ENCODE assay signal across 8 cellular contexts in the genomic region with DNA sequence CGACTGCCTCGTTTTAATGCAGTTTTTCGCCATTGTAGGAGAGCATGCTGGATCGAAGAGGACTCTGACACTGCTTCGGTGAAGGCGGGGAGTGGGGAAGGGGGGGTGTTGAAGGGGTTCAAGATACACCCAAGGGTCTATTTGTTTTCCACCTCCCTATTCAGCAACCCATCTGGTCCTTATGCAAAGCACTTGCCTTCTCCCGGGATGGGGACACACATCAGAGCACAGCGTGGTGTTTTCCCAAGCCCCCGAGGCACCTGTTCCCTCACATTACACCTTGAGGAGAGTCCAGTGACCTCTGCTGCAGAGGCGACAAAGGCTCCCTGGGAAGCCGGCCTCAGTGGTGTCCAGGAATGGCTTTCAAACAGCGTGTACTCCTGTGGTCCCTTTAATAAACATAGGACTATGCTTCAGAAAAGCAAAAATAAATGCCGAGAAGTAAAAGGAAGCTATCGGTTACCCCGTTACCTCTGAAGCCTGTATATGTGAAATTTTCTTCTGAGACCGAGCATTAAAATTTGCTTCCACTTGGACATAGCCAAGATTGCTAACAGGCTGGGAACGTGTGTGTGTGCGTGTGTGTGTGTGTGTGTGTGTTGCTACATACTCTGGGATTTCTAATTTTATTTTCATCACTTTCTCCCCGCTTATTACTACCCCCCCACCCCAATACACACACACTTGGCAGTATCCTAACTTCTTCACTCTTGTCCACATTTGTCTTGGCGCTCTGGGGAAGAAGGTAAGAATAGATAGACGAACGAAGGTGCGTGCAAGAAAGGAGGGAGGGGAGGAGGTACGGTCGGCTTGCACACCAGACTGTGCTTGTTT. TPM values are rescaled to one million over a fixed set of nuclear protein-coding genes. Genes with fewer than 3 reads are reported as not detected.
DNase-seq lines count a peak whose midpoint lies in the region; ATAC-seq and TF ChIP-seq lines count a peak whose summit lies in the region.

No MANE protein-coding gene starts in this region.

- POLR2A ChIA-PET in activated CD4-positive, alpha-beta T cell treated with anti-CD3 and anti-CD28 coated beads, Interleukin-2, amount 10 ng/mL, durations not matched to agents 7 days and 5 days (lab: Charles Lee) = interaction anchor here (0.7 kb wide), 1 partner anchor 9 kb away, joined by 3 read pairs; no protein-coding TSS in a partner anchor
- POLR2A ChIA-PET in PC-3 (lab: Charles Lee; ENCODE audit: unreplicated experiment) = interaction anchor here (0.6 to 0.7 kb wide), 7 partner anchors 9 to 289 kb away, joined by 3 to 11 read pairs (median 8); no protein-coding TSS in a partner anchor

- H3F3A ChIP-seq in PC-3 (ENCODE audit: low read length, unreplicated experiment) = no peaks in the 10 kb centered on the region

- DNase-seq in activated CD4-positive, alpha-beta T cell treated with anti-CD3 and anti-CD28 coated beads, Interleukin-2, amount 10 ng/mL, durations not matched to agents 7 days and 5 days = no peak
- DNase-seq in activated CD4-positive, alpha-beta T cell treated with anti-CD3 and anti-CD28 coated beads for 48 hours = no peak
- DNase-seq in PC-3 = no peak
- peak; percentile 27 for DNase-seq in dermis blood vessel endothelial cell
- no peak for DNase-seq in mesothelial cell of epicardium (ENCODE audit: low spot score in 2 of 2, unreplicated experiment in 2 of 2)
- DNase-seq in vagina (ENCODE audit: extremely low spot score in 2 of 2) = no peak
- DNase-seq in islet precursor cell = no peak

- H3K27me3 Mint-ChIP-seq in activated CD4-positive, alpha-beta T cell treated with anti-CD3 and anti-CD28 coated beads, Interleukin-2, amount 10 ng/mL, durations not matched to agents 7 days and 5 days = peaks cover 54% of the 10 kb centered on the region
- no peaks in the 10 kb centered on the region for H3K27me3 Mint-ChIP-seq in mesothelial cell of epicardium (ENCODE audit: low read depth)

- peak overlapping the region; percentile 93 for H2AFZ ChIP-seq in PC-3 (ENCODE audit: low read length)

- peak overlapping the region; percentile 76 for H3K4me3 ChIP-seq in PC-3 (ENCODE audit: low read length)
- H3K4me3 ChIP-seq in vagina = peak overlapping the region; percentile 82 to 91

- no peaks in the 10 kb centered on the region for H3K9me3 ChIP-seq in PC-3 (ENCODE audit: low read length)
- H3K9me3 ChIP-seq in vagina = no peaks in the 10 kb centered on the region

- no peak overlapping the region for H3K27ac ChIP-seq in PC-3 (ENCODE audit: low read length)
- peak overlapping the region; percentile 95 for H3K27ac ChIP-seq in vagina

- H3K36me3 Mint-ChIP-seq in activated CD4-positive, alpha-beta T cell treated with anti-CD3 and anti-CD28 coated beads, Interleukin-2, amount 10 ng/mL, durations not matched to agents 7 days and 5 days (ENCODE audit: low read depth) = no peaks in the 10 kb centered on the region
- H3K36me3 Mint-ChIP-seq in mesothelial cell of epicardium = no peaks in the 10 kb centered on the region

- H3K9ac ChIP-seq in PC-3 (ENCODE audit: low read length) = peak overlapping the region; percentile 83

- H3K27me3 ChIP-seq in PC-3 (ENCODE audit: low read length) (no peaks in the 10 kb centered on the region), vagina (no peaks in the 10 kb centered on the region)

- H3K4me2 ChIP-seq in PC-3 (ENCODE audit: low read length) = peak overlapping the region; percentile 91

- no peaks in the 10 kb centered on the region for H3K36me3 ChIP-seq in PC-3 (ENCODE audit: low read depth, low read length)
- H3K36me3 ChIP-seq in vagina = no peaks in the 10 kb centered on the region

- intact Hi-C loops in PC-3 (cut with micrococcal nuclease) = loop anchor here (1.0 to 10.0 kb wide), 2 partner anchors 159 to 224 kb away; no protein-coding TSS in a partner anchor
- intact Hi-C loops in vagina (cut with DNase I) = loop anchor here (10.0 kb wide), 2 partner anchors 94 to 186 kb away; a partner anchor contains a TSS

- TF ChIP-seq CTCF in PC-3 (conservative IDR thresholded peaks at IDR 0.05; ENCODE audit: low read depth, low read length) (no peak), mesothelial cell of epicardium (IDR thresholded peaks at IDR 0.05; ENCODE audit: unreplicated experiment) (peak; percentile 39), vagina (IDR thresholded peaks at IDR 0.05) (no peak)

- H3K27ac Mint-ChIP-seq in activated CD4-positive, alpha-beta T cell treated with anti-CD3 and anti-CD28 coated beads, Interleukin-2, amount 10 ng/mL, durations not matched to agents 7 days and 5 days = peak overlapping the region; percentile 86
- peak overlapping the region; percentile 82 for H3K27ac Mint-ChIP-seq in mesothelial cell of epicardium

- no peaks in the 10 kb centered on the region for H4K20me1 ChIP-seq in PC-3 (ENCODE audit: low read length)

- BruUV-seq in PC-3 (replicated peaks; lab: Mats Ljungman, UMichigan) = no TSS peak

- no peaks in the 10 kb centered on the region for H3K9me3 Mint-ChIP-seq in activated CD4-positive, alpha-beta T cell treated with anti-CD3 and anti-CD28 coated beads, Interleukin-2, amount 10 ng/mL, durations not matched to agents 7 days and 5 days
- H3K9me3 Mint-ChIP-seq in mesothelial cell of epicardium = no peaks in the 10 kb centered on the region

- H3K79me2 ChIP-seq in PC-3 (ENCODE audit: low read length) = no peaks in the 10 kb centered on the region

- ATAC-seq in PC-3 (no peak), HG02678 (IDR thresholded peaks at IDR 0.05; ENCODE audit: unreplicated experiment) (no peak)

- H3K4me3 Mint-ChIP-seq in activated CD4-positive, alpha-beta T cell treated with anti-CD3 and anti-CD28 coated beads, Interleukin-2, amount 10 ng/mL, durations not matched to agents 7 days and 5 days = peak overlapping the region; percentile 75
- H3K4me3 Mint-ChIP-seq in mesothelial cell of epicardium = peak overlapping the region; percentile 74

- peaks cover 20% of the 10 kb centered on the region for H3K4me1 Mint-ChIP-seq in activated CD4-positive, alpha-beta T cell treated with anti-CD3 and anti-CD28 coated beads, Interleukin-2, amount 10 ng/mL, durations not matched to agents 7 days and 5 days
- H3K4me1 Mint-ChIP-seq in mesothelial cell of epicardium = peaks cover 21% of the 10 kb centered on the region

- H3K4me1 ChIP-seq in PC-3 (ENCODE audit: insufficient read depth, low read length) = peaks cover 21% of the 10 kb centered on the region
- H3K4me1 ChIP-seq in vagina = peaks cover 16% of the 10 kb centered on the region

- CTCF ChIA-PET in activated CD4-positive, alpha-beta T cell treated with anti-CD3 and anti-CD28 coated beads, Interleukin-2, amount 10 ng/mL, durations not matched to agents 7 days and 5 days (lab: Charles Lee) = interaction anchor here (0.9 to 3.1 kb wide), 6 partner anchors 20 to 194 kb away, joined by 3 to 8 read pairs (median 5); no protein-coding TSS in a partner anchor
- CTCF ChIA-PET in PC-3 (lab: Charles Lee) = interaction anchor here (0.7 to 1.4 kb wide), 5 partner anchors 9 to 159 kb away, joined by 3 to 23 read pairs (median 4); no protein-coding TSS in a partner anchor

- no peaks in the 10 kb centered on the region for H3K9me2 ChIP-seq in PC-3 (replicated peaks; ENCODE audit: low read length)

- TF ChIP-seq POLR2A in vagina (IDR thresholded peaks at IDR 0.05) = no peak

RNA-seq across cellular contexts. Expression of a gene that starts 53.2 kb away (rescaled TPM):
- not detected for total RNA-seq in activated CD4-positive, alpha-beta T cell treated with anti-CD3 and anti-CD28 coated beads, Interleukin-2, amount 10 ng/mL, durations not matched to agents 7 days and 5 days
- total RNA-seq in PC-3 (2014; rRNA removed) = not detected in 2 replicates
- not detected in 2 replicates for total RNA-seq in dermis blood vessel endothelial cell
- total RNA-seq in mesothelial cell of epicardium = not detected in 3 replicates
- total RNA-seq in vagina = not detected
